In the genomic region with DNA sequence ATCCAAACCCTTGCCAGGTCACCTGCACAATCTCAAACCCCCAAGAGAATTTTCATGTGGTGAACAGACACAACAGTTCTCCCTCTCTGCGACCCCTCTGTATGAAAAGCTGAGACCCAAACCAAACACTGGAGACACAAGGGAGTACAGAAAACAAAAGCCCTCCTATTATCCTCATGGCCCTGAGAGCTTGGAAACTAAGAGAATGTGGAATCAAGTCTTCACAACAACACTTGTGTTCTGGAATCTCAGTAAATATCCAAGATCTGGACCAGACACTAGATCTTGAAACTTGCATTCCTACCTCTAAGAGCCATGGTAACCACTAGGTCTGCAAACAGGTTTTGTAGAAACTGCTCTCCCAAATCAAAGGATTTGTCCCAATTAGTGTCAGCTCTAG, we compare ENCODE assay signal across 19 cellular contexts. TPM values are rescaled to one million over a fixed set of nuclear protein-coding genes. Genes with fewer than 3 reads are reported as not detected.
A peak's percentile ranks its signal among the peaks of the same experiment; 100 is the strongest.
DNase-seq lines count a peak whose midpoint lies in the region; ATAC-seq and TF ChIP-seq lines count a peak whose summit lies in the region.
"Had no signal": no experiment of that assay in that cellular context is flagged by ENCODE, and none has a peak within 500 bp of the region (broad histone marks: within the 10 kb centered on the region; RNA-seq: fewer than 3 reads in every experiment).

No MANE protein-coding gene starts in this region.

- in situ Hi-C loops in Panc1 (cut with HindIII; ENCODE audit: low pct_unique_long_range_greater_than_20kb, low sequenced_read_pairs), result no loop called here

- H3K4me1 Mint-ChIP-seq in mesothelial cell of epicardium, result peaks cover 50% of the 10 kb centered on the region

- H3K4me3 ChIP-seq in Panc1 (ENCODE audit: low read depth in 2 of 2, low read length in 2 of 2) (no peak overlapping the region), dorsolateral prefrontal cortex (peak overlapping the region in 22 of 59 donors; percentile 9 to 87 (median 80))
- H3K4me3 ChIP-seq: BLaER1, GM23248 had no signal

- peaks cover 25% of the 10 kb centered on the region for H3K4me1 ChIP-seq in Panc1 (ENCODE audit: control insufficient read depth, insufficient read depth, low read length)

- intact Hi-C loops in Panc1 (cut with micrococcal nuclease; ENCODE audit: unreplicated experiment) (no loop called here), dorsolateral prefrontal cortex (cut with DNase I) (no loop called here)

- peak overlapping the region; percentile 59; the same call in 1 of the 2 replicates for H3K27ac ChIP-seq in Panc1 (ENCODE audit: low read length)
- H3K27ac ChIP-seq in dorsolateral prefrontal cortex, result peak overlapping the region in 57 of 59 donors; percentile 17 to 99 (median 97)
- H3K27ac ChIP-seq: BLaER1, GM23248 had no signal

- H3K27ac Mint-ChIP-seq in mesothelial cell of epicardium, result peak overlapping the region; percentile 77
- H3K27ac Mint-ChIP-seq: CD4-positive, alpha-beta memory T cell had no signal

- no TSS peak for BruUV-seq in Panc1 (replicated peaks; lab: Mats Ljungman, UMichigan)

- H3K27me3 ChIP-seq in Panc1 (ENCODE audit: control insufficient read depth, insufficient read depth, low read length) (no peaks in the 10 kb centered on the region; the same call in 1 of the 2 replicates), dorsolateral prefrontal cortex (peaks cover 0 to 4% (median 0%) of the 10 kb centered on the region in 45 donors)

- no peak for TF ChIP-seq CTCF in Panc1 (IDR thresholded peaks at IDR 0.05)
- TF ChIP-seq CTCF in dorsolateral prefrontal cortex (IDR thresholded peaks at IDR 0.05 in 54 of 56, conservative IDR thresholded peaks at IDR 0.05 in 2 of 56; ENCODE audit: low read depth in 1 of 56, partially characterized antibody in 56 of 56), result no peak
- no peak for TF ChIP-seq CTCF in mesothelial cell of epicardium (IDR thresholded peaks at IDR 0.05; ENCODE audit: unreplicated experiment)

- CTCF ChIA-PET in Panc1 (lab: Charles Lee), result no interaction called here

- no peak overlapping the region for H3K4me3 Mint-ChIP-seq in mesothelial cell of epicardium
- H3K4me3 Mint-ChIP-seq: CD4-positive, alpha-beta memory T cell had no signal

- no peaks in the 10 kb centered on the region for H3K36me3 Mint-ChIP-seq in mesothelial cell of epicardium
- H3K36me3 Mint-ChIP-seq: CD4-positive, alpha-beta memory T cell had no signal

- POLR2A ChIA-PET in Panc1 (lab: Charles Lee), result no interaction called here

- no peak for ATAC-seq in Panc1

- no peaks in the 10 kb centered on the region for H3K36me3 ChIP-seq in Panc1 (ENCODE audit: control insufficient read depth, insufficient read depth, low read length)
- H3K36me3 ChIP-seq: BLaER1 had no signal

- H3K27me3 Mint-ChIP-seq in mesothelial cell of epicardium (ENCODE audit: low read depth), result no peaks in the 10 kb centered on the region

- DNase-seq in Panc1 (ENCODE audit: low read depth, low spot score) (no peak), dorsolateral prefrontal cortex (no peak), mesothelial cell of epicardium (ENCODE audit: low spot score in 2 of 2, unreplicated experiment in 2 of 2) (no peak), superior temporal gyrus (ENCODE audit: extremely low spot score) (peak; percentile 63), germinal center (ENCODE audit: low spot score) (no peak), kidney glomerular epithelial cell (lab: John Stamatoyannopoulos, UW) (no peak)
- no peak for DNase-seq in NK-92 treated with Interleukin-12 subunit alpha and Interleukin-12 subunit beta, amount 100 ng/mL, for 24 hours (lab: John Stamatoyannopoulos, UW)
- DNase-seq: CD4-positive, alpha-beta memory T cell; GF-D8; GM23248; HCEC 1CT; MM.1S; NCI-H1092; NCI-H1436 treated with DMSO at 0.1 percent for 48 hours; NCI-H2029; NCI-H446; OCI-M1; SHP77 had no signal

- H3K9me3 ChIP-seq in Panc1 (ENCODE audit: control insufficient read depth, insufficient read depth, low read depth, low read length), result no peaks in the 10 kb centered on the region
- H3K9me3 ChIP-seq: BLaER1 had no signal

- no peaks in the 10 kb centered on the region for H3K9me3 Mint-ChIP-seq in mesothelial cell of epicardium

RNA-seq across cellular contexts. Expression of a gene that starts 3.9 kb away (rescaled TPM):
- total RNA-seq in Panc1 (2021; ENCODE audit: unreplicated experiment) (11.1 TPM), dorsolateral prefrontal cortex (100 to 1,000 TPM in 3 of 120 experiments, 10 to 100 TPM in 117; 49.6 to 107 (median 77.3) TPM), mesothelial cell of epicardium (17.5 to 24.2 TPM (median 22.0 TPM) in 3 replicates)
- 4.3 TPM for polyA plus RNA-seq in Panc1 (2012; ENCODE audit: insufficient read length)

RNA-seq across cellular contexts. Expression of a gene that starts 50.1 kb away (rescaled TPM):
- total RNA-seq in Panc1 (2021; ENCODE audit: unreplicated experiment) (19.0 TPM), dorsolateral prefrontal cortex (10 to 100 TPM in 2 of 120 experiments, 1 to 10 TPM in 117, under 1 TPM in 1; 0.67 to 10.5 (median 4.1) TPM), mesothelial cell of epicardium (16.6 to 18.0 TPM (median 16.8 TPM) in 3 replicates)
- 4.2 TPM for polyA plus RNA-seq in Panc1 (2012; ENCODE audit: insufficient read length)
- polyA plus RNA-seq: CD4-positive, alpha-beta memory T cell had no signal
